In genomic region chr2:230905448-230906430, GRCh38 we compare ENCODE assay signal across 1 cellular context.
TF ChIP-seq lines count a peak whose summit lies in the region.

No MANE protein-coding gene starts in this region.

TF ChIP-seq in HepG2, 621 proteins besides CTCF, POLR2A, EP300 and RAD21 (continued from another document and continues in another):
- no peak for TF ChIP-seq UBTF (CRISPR knock-in tag; IDR thresholded peaks at IDR 0.05)
- no peak for TF ChIP-seq ATF2 (CRISPR knock-in tag; IDR thresholded peaks at IDR 0.05)
- no peak for TF ChIP-seq MBNL3 (CRISPR knock-in tag; conservative IDR thresholded peaks at IDR 0.05)
- TF ChIP-seq MXI1 (IDR thresholded peaks at IDR 0.05; ENCODE audit: borderline replicate concordance, low read depth, low read length) = peak; percentile 55; the same call in 1 of the 3 replicates
- no peak for TF ChIP-seq HCFC1 (IDR thresholded peaks at IDR 0.05; ENCODE audit: low read depth, low read length)
- TF ChIP-seq ZXDC (CRISPR knock-in tag; IDR thresholded peaks at IDR 0.05) = 0 out of 2 replicates have a peak, but pooled peaks have one; percentile 29
- no peak for TF ChIP-seq HIVEP1 (CRISPR knock-in tag; IDR thresholded peaks at IDR 0.05)
- no peak; the same call in 1 of the 2 replicates for TF ChIP-seq RXRA (CRISPR knock-in tag; IDR thresholded peaks at IDR 0.05)
- TF ChIP-seq ZNF850 (CRISPR knock-in tag; conservative IDR thresholded peaks at IDR 0.05) = no peak
- no peak for TF ChIP-seq SRSF4 (IDR thresholded peaks at IDR 0.05; ENCODE audit: low read depth, low read length, poor library complexity, severe bottlenecking)
- TF ChIP-seq HOXA7 (CRISPR knock-in tag; IDR thresholded peaks at IDR 0.05) = no peak
- TF ChIP-seq ZBTB21 (CRISPR knock-in tag; IDR thresholded peaks at IDR 0.05) = no peak
- 0 out of 2 replicates have a peak, but pooled peaks have one; percentile 25 for TF ChIP-seq ZNF253 (CRISPR knock-in tag; IDR thresholded peaks at IDR 0.05; ENCODE audit: borderline replicate concordance)
- no peak for TF ChIP-seq EED (CRISPR knock-in tag; IDR thresholded peaks at IDR 0.05)
- TF ChIP-seq SETDB1 (CRISPR knock-in tag; IDR thresholded peaks at IDR 0.05; ENCODE audit: borderline replicate concordance) = no peak
- TF ChIP-seq TRIM22 (IDR thresholded peaks at IDR 0.05) = no peak
- peak; percentile 88 for TF ChIP-seq SOX5 (CRISPR knock-in tag; IDR thresholded peaks at IDR 0.05; ENCODE audit: borderline replicate concordance)
- peak; percentile 53; the same call in 1 of the 2 replicates for TF ChIP-seq KDM2A (CRISPR knock-in tag; IDR thresholded peaks at IDR 0.05; ENCODE audit: borderline replicate concordance, low read depth)
- no peak for TF ChIP-seq E2F5 (CRISPR knock-in tag; conservative IDR thresholded peaks at IDR 0.05)
- TF ChIP-seq ZNF878 (CRISPR knock-in tag; IDR thresholded peaks at IDR 0.05) = no peak
- no peak for TF ChIP-seq MYPOP (CRISPR knock-in tag; IDR thresholded peaks at IDR 0.05)
- no peak for TF ChIP-seq HDAC6 (IDR thresholded peaks at IDR 0.05; ENCODE audit: low read depth, low read length)
- peak; percentile 75; the same call in 1 of the 2 replicates for TF ChIP-seq FOSL1 (CRISPR knock-in tag; IDR thresholded peaks at IDR 0.05; ENCODE audit: borderline replicate concordance)
- TF ChIP-seq RORA (CRISPR knock-in tag; IDR thresholded peaks at IDR 0.05) = no peak
- no peak for TF ChIP-seq MIER2 (CRISPR knock-in tag; IDR thresholded peaks at IDR 0.05)
- no peak for TF ChIP-seq IKZF1 (IDR thresholded peaks at IDR 0.05)
- TF ChIP-seq ZMAT3 (CRISPR knock-in tag; conservative IDR thresholded peaks at IDR 0.05) = no peak
- no peak for TF ChIP-seq FUBP1 (CRISPR knock-in tag; IDR thresholded peaks at IDR 0.05; ENCODE audit: borderline replicate concordance)
- TF ChIP-seq ZNF282 (IDR thresholded peaks at IDR 0.05; ENCODE audit: partially characterized antibody) = no peak
- TF ChIP-seq PCBP2 (optimal IDR thresholded peaks at IDR 0.05; ENCODE audit: low read depth, low read length, poor library complexity, severe bottlenecking) = no peak
- TF ChIP-seq ZNF225 (CRISPR knock-in tag; IDR thresholded peaks at IDR 0.05) = no peak
- no peak for TF ChIP-seq ZNF639 (CRISPR knock-in tag; conservative IDR thresholded peaks at IDR 0.05)
- no peak for TF ChIP-seq ZEB1 (IDR thresholded peaks at IDR 0.05; ENCODE audit: insufficient replicate concordance, low read depth)
- no peak for TF ChIP-seq ZNF382 (CRISPR knock-in tag; IDR thresholded peaks at IDR 0.05; ENCODE audit: borderline replicate concordance)
- peak; percentile 98 for TF ChIP-seq FOSL2 (CRISPR knock-in tag; IDR thresholded peaks at IDR 0.05)
- TF ChIP-seq NR2F1 (CRISPR knock-in tag; IDR thresholded peaks at IDR 0.05) = no peak
- no peak for TF ChIP-seq ZNF180 (CRISPR knock-in tag; IDR thresholded peaks at IDR 0.05; ENCODE audit: borderline replicate concordance, low read depth)
- peak; percentile 70 for TF ChIP-seq MNT (IDR thresholded peaks at IDR 0.05)
- 0 out of 2 replicates have a peak, but pooled peaks have one; percentile 18 for TF ChIP-seq JUN (CRISPR knock-in tag; IDR thresholded peaks at IDR 0.05)
- no peak for TF ChIP-seq BRCA1 (CRISPR knock-in tag; IDR thresholded peaks at IDR 0.05)
- TF ChIP-seq ZNF713 (CRISPR knock-in tag; IDR thresholded peaks at IDR 0.05) = no peak
- TF ChIP-seq ZNF530 (CRISPR knock-in tag; IDR thresholded peaks at IDR 0.05; ENCODE audit: low read depth) = no peak
- TF ChIP-seq ZNF644 (CRISPR knock-in tag; IDR thresholded peaks at IDR 0.05; ENCODE audit: low read depth) = 0 out of 2 replicates have a peak, but pooled peaks have one; percentile 17
- no peak for TF ChIP-seq KAT2B (IDR thresholded peaks at IDR 0.05; ENCODE audit: borderline replicate concordance, low read depth, low read length)
- TF ChIP-seq ZBTB25 (CRISPR knock-in tag; IDR thresholded peaks at IDR 0.05) = no peak
- no peak for TF ChIP-seq NFIC (IDR thresholded peaks at IDR 0.05; ENCODE audit: low read length)
- no peak for TF ChIP-seq GPN1 (CRISPR knock-in tag; IDR thresholded peaks at IDR 0.05; ENCODE audit: borderline replicate concordance)
- no peak for TF ChIP-seq ZNF512 (CRISPR knock-in tag; IDR thresholded peaks at IDR 0.05)
- no peak for TF ChIP-seq ZFP36L1 (CRISPR knock-in tag; IDR thresholded peaks at IDR 0.05)
- TF ChIP-seq KLF11 (CRISPR knock-in tag; IDR thresholded peaks at IDR 0.05) = no peak
